ENCODE assay signal across 20 cellular contexts in genomic region chr17:72205357-72205756, GRCh38.
DNase-seq lines count a peak whose midpoint lies in the region; ATAC-seq and TF ChIP-seq lines count a peak whose summit lies in the region.
"Had no signal": no experiment of that assay in that cellular context is flagged by ENCODE, and none has a peak within 500 bp of the region (broad histone marks: within the 10 kb centered on the region; RNA-seq: fewer than 3 reads in every experiment).

No MANE protein-coding gene starts in this region.

- POLR2A ChIA-PET in A673 (lab: Charles Lee; ENCODE audit: low non-redundant PET), result interaction anchor here (0.6 kb wide), 1 partner anchor 20 kb away, joined by 3 read pairs; no protein-coding TSS in a partner anchor
- POLR2A ChIA-PET in naive thymus-derived CD4-positive, alpha-beta T cell (lab: Charles Lee), result no interaction called here

- DNase-seq in A673 (ENCODE audit: low spot score), result peak; percentile 15
- peak; percentile 40 for DNase-seq in NCI-H2171 treated with DMSO at 0.1 percent for 48 hours (lab: John Stamatoyannopoulos, UW)
- peak in 38 of 42 donors; percentile 20 to 81 (median 49) for DNase-seq in head of caudate nucleus
- no peak for DNase-seq in nephron progenitor cell
- DNase-seq in NCI-H2227 (lab: John Stamatoyannopoulos, UW; ENCODE audit: unreplicated experiment), result no peak
- DNase-seq in ureter (ENCODE audit: low spot score), result no peak
- DNase-seq in naive thymus-derived CD4-positive, alpha-beta T cell, result no peak
- no peak for DNase-seq in activated CD4-positive, alpha-beta T cell treated with anti-CD3 and anti-CD28 coated beads for 48 hours
- DNase-seq: ACHN; activated CD4-positive, alpha-beta T cell treated with anti-CD3 and anti-CD28 coated beads for 4 hours; Calu3; EL; Kasumi-1; NCI-H1092; NCI-H2029 had no signal

- ATAC-seq in naive thymus-derived CD4-positive, alpha-beta T cell, result no peak
- ATAC-seq: activated naive CD4-positive, alpha-beta T cell treated with anti-CD3 and anti-CD28 coated beads, Interleukin-2, amount 50 U/mL, for 72 hours; HCT116; sciatic nerve had no signal

- peaks cover 15% of the 10 kb centered on the region for H3K4me1 Mint-ChIP-seq in nephron progenitor cell
- H3K4me1 Mint-ChIP-seq in naive thymus-derived CD4-positive, alpha-beta T cell, result no peaks in the 10 kb centered on the region
- H3K4me1 Mint-ChIP-seq: memory B cell had no signal

- intact Hi-C loops in A673 (cut with micrococcal nuclease; ENCODE audit: unreplicated experiment) (no loop called here), head of caudate nucleus (cut with DNase I) (no loop called here)
- intact Hi-C loops in naive thymus-derived CD4-positive, alpha-beta T cell (cut with micrococcal nuclease), result no loop called here

- peaks cover 8% of the 10 kb centered on the region for H3K4me1 ChIP-seq in A673 (ENCODE audit: insufficient read depth, low read length, poor library complexity, severe bottlenecking)
- H3K4me1 ChIP-seq in naive thymus-derived CD4-positive, alpha-beta T cell (ENCODE audit: control insufficient read depth in 2 of 2, insufficient read depth in 2 of 2, low read length in 2 of 2), result no peaks in the 10 kb centered on the region

- no peak for TF ChIP-seq CTCF in A673 (conservative IDR thresholded peaks at IDR 0.05; ENCODE audit: low read depth, low read length)
- no peak for TF ChIP-seq CTCF in nephron progenitor cell (IDR thresholded peaks at IDR 0.05)

- no peak overlapping the region for H3K4me3 ChIP-seq in A673 (ENCODE audit: low read depth, low read length, poor library complexity, severe bottlenecking)
- no peak overlapping the region for H3K4me3 ChIP-seq in naive thymus-derived CD4-positive, alpha-beta T cell (ENCODE audit: low read length)

- H3K27me3 ChIP-seq in A673 (replicated peaks; ENCODE audit: insufficient read depth, low read depth, low read length, poor library complexity), result no peaks in the 10 kb centered on the region
- H3K27me3 ChIP-seq in naive thymus-derived CD4-positive, alpha-beta T cell (ENCODE audit: control insufficient read depth in 2 of 2, insufficient read depth in 2 of 2, low read length in 2 of 2), result no peaks in the 10 kb centered on the region

- H3K27ac ChIP-seq in A673 (ENCODE audit: low read depth, low read length, poor library complexity, severe bottlenecking), result no peak overlapping the region
- no peak overlapping the region for H3K27ac ChIP-seq in naive thymus-derived CD4-positive, alpha-beta T cell (ENCODE audit: low read depth, low read length)
- H3K27ac ChIP-seq: neutrophil had no signal

- H3K36me3 ChIP-seq in A673 (ENCODE audit: insufficient read depth, low read length, poor library complexity, severe bottlenecking), result no peaks in the 10 kb centered on the region
- no peaks in the 10 kb centered on the region for H3K36me3 ChIP-seq in naive thymus-derived CD4-positive, alpha-beta T cell (ENCODE audit: control insufficient read depth in 2 of 3, insufficient read depth in 3 of 3, low read length in 3 of 3)
- H3K36me3 ChIP-seq: neutrophil had no signal

- H3K9me3 Mint-ChIP-seq in nephron progenitor cell, result peaks cover 4% of the 10 kb centered on the region
- peaks cover 0 to 7% (median 3%) of the 10 kb centered on the region in 11 donors for H3K9me3 Mint-ChIP-seq in naive thymus-derived CD4-positive, alpha-beta T cell

- CTCF ChIA-PET in A673 (lab: Charles Lee), result no interaction called here
- CTCF ChIA-PET in naive thymus-derived CD4-positive, alpha-beta T cell (lab: Charles Lee), result no interaction called here

- peaks cover 19% of the 10 kb centered on the region for H3K27me3 Mint-ChIP-seq in nephron progenitor cell (ENCODE audit: low read depth, poor library complexity)
- H3K27me3 Mint-ChIP-seq in naive thymus-derived CD4-positive, alpha-beta T cell, result peaks cover 0 to 12% (median 4%) of the 10 kb centered on the region in 5 donors

- peak overlapping the region; percentile 37 for H3K4me3 Mint-ChIP-seq in nephron progenitor cell
- no peak overlapping the region for H3K4me3 Mint-ChIP-seq in naive thymus-derived CD4-positive, alpha-beta T cell
- H3K4me3 Mint-ChIP-seq: memory B cell had no signal

- H3K36me3 Mint-ChIP-seq in nephron progenitor cell (ENCODE audit: low read depth), result no peaks in the 10 kb centered on the region
- peaks cover 0 to 3% (median 0%) of the 10 kb centered on the region in 5 donors for H3K36me3 Mint-ChIP-seq in naive thymus-derived CD4-positive, alpha-beta T cell
- H3K36me3 Mint-ChIP-seq: memory B cell had no signal

- H3K9me3 ChIP-seq in A673 (ENCODE audit: low read depth, low read length, poor library complexity, severe bottlenecking), result no peaks in the 10 kb centered on the region
- no peaks in the 10 kb centered on the region for H3K9me3 ChIP-seq in naive thymus-derived CD4-positive, alpha-beta T cell (ENCODE audit: control insufficient read depth in 2 of 3, low read length in 3 of 3)
- H3K9me3 ChIP-seq: neutrophil had no signal

- BruUV-seq in A673 (replicated peaks; lab: Mats Ljungman, UMichigan), result no TSS peak

- no peak overlapping the region for H3K27ac Mint-ChIP-seq in nephron progenitor cell
- H3K27ac Mint-ChIP-seq in naive thymus-derived CD4-positive, alpha-beta T cell, result no peak overlapping the region
- H3K27ac Mint-ChIP-seq: activated naive CD4-positive, alpha-beta T cell treated with anti-CD3 and anti-CD28 coated beads, Interleukin-2, amount 50 U/mL, for 72 hours; memory B cell had no signal

Comparison
In these comparisons a context has a peak if more than half of its experiments do, and no peak if none do; other contexts are left out.
1. DNase-seq: peak in A673 (single experiment), NCI-H2171 treated with DMSO at 0.1 percent for 48 hours (single experiment) and head of caudate nucleus (38 of 42); none in nephron progenitor cell (single experiment), NCI-H2227 (single experiment), ureter (single experiment), naive thymus-derived CD4-positive, alpha-beta T cell (0 of 9) and activated CD4-positive, alpha-beta T cell treated with anti-CD3 and anti-CD28 coated beads for 48 hours (single experiment).